In genomic region chr11:125287467-125288232, GRCh38 we compare ENCODE assay signal across 11 cellular contexts.
A peak's percentile ranks its signal among the peaks of the same experiment; 100 is the strongest.
DNase-seq lines count a peak whose midpoint lies in the region; ATAC-seq and TF ChIP-seq lines count a peak whose summit lies in the region.
"Had no signal": no experiment of that assay in that cellular context is flagged by ENCODE, and none has a peak within 500 bp of the region (broad histone marks: within the 10 kb centered on the region; RNA-seq: fewer than 3 reads in every experiment).

No MANE protein-coding gene starts in this region.

- H3K9me3 ChIP-seq in tibial nerve: no peaks in the 10 kb centered on the region

- no peak overlapping the region for H3K4me3 ChIP-seq in tibial nerve

- ATAC-seq in GM21619 (IDR thresholded peaks at IDR 0.05; ENCODE audit: unreplicated experiment) (no peak), natural killer cell (no peak), GM18867 (IDR thresholded peaks at IDR 0.05; ENCODE audit: unreplicated experiment) (no peak)

- WGBS in tibial nerve, 2 donors: 37% methylated on average over 9 to 10 of the region's 11 CpGs

- peaks cover 5 to 16% of the 10 kb centered on the region in 2 donors for H3K27me3 Mint-ChIP-seq in natural killer cell (ENCODE audit: low read depth in 2 of 2)

- H3K27me3 ChIP-seq in tibial nerve: no peaks in the 10 kb centered on the region

- peak overlapping the region; percentile 23 for H3K27ac ChIP-seq in cingulate gyrus (ENCODE audit: low read depth, low read length)
- peak overlapping the region in 3 of 4 donors; percentile 10 to 63 (median 57) for H3K27ac ChIP-seq in tibial nerve

- H3K4me3 Mint-ChIP-seq in natural killer cell: no peak overlapping the region
- H3K4me3 Mint-ChIP-seq: activated naive CD8-positive, alpha-beta T cell treated with anti-CD3 and anti-CD28 coated beads, Interleukin-2, amount 10 ng/mL, durations not matched to agents 7 days and 5 days; H9 had no signal

- no peaks in the 10 kb centered on the region for H3K4me1 Mint-ChIP-seq in natural killer cell
- H3K4me1 Mint-ChIP-seq: activated naive CD8-positive, alpha-beta T cell treated with anti-CD3 and anti-CD28 coated beads, Interleukin-2, amount 10 ng/mL, durations not matched to agents 7 days and 5 days had no signal

- no peaks in the 10 kb centered on the region for H3K9me3 Mint-ChIP-seq in natural killer cell
- H3K9me3 Mint-ChIP-seq: activated naive CD8-positive, alpha-beta T cell treated with anti-CD3 and anti-CD28 coated beads, Interleukin-2, amount 10 ng/mL, durations not matched to agents 7 days and 5 days; H9 had no signal

- H3K4me1 ChIP-seq in tibial nerve: peaks cover 0 to 44% (median 15%) of the 10 kb centered on the region in 4 donors

- TF ChIP-seq POLR2A in tibial nerve (IDR thresholded peaks at IDR 0.05) (no peak), erythroblast (IDR thresholded peaks at IDR 0.05; ENCODE audit: low read length) (no peak)

- H3K36me3 Mint-ChIP-seq in natural killer cell: no peaks in the 10 kb centered on the region
- H3K36me3 Mint-ChIP-seq: activated naive CD8-positive, alpha-beta T cell treated with anti-CD3 and anti-CD28 coated beads, Interleukin-2, amount 10 ng/mL, durations not matched to agents 7 days and 5 days had no signal

- TF ChIP-seq EP300 in tibial nerve (IDR thresholded peaks at IDR 0.05): no peak

- TF ChIP-seq CTCF in tibial nerve (IDR thresholded peaks at IDR 0.05) (no peak), natural killer cell (IDR thresholded peaks at IDR 0.05) (no peak)

- peak; percentile 84 to 94 for DNase-seq in NCI-H524 (lab: John Stamatoyannopoulos, UW)
- peak; percentile 26 for DNase-seq in medulla oblongata (ENCODE audit: extremely low spot score)
- DNase-seq in tibial nerve (ENCODE audit: low spot score in 2 of 2): no peak
- no peak for DNase-seq in natural killer cell
- no peak for DNase-seq in erythroblast (lab: John Stamatoyannopoulos, UW)
- DNase-seq: activated naive CD8-positive, alpha-beta T cell treated with anti-CD3 and anti-CD28 coated beads, Interleukin-2, amount 10 ng/mL, durations not matched to agents 7 days and 5 days; H9; stimulated activated naive CD4-positive, alpha-beta T cell treated with Interleukin-2 at 50 U/mL for 16 hours had no signal

- H3K36me3 ChIP-seq in tibial nerve: no peaks in the 10 kb centered on the region

- no peak overlapping the region for H3K27ac Mint-ChIP-seq in natural killer cell
- H3K27ac Mint-ChIP-seq: activated naive CD8-positive, alpha-beta T cell treated with anti-CD3 and anti-CD28 coated beads, Interleukin-2, amount 10 ng/mL, durations not matched to agents 7 days and 5 days had no signal

- intact Hi-C loops in natural killer cell (cut with micrococcal nuclease): no loop called here

Comparison
In these comparisons a context has a peak if more than half of its experiments do, and no peak if none do; other contexts are left out.
1. DNase-seq: peak in NCI-H524 (2 of 2) and medulla oblongata (single experiment); none in tibial nerve (0 of 2), natural killer cell (single experiment) and erythroblast (0 of 2).